ENCODE assay signal across 18 cellular contexts in genomic region chr10:110033724-110034235, GRCh38. TPM values are rescaled to one million over a fixed set of nuclear protein-coding genes. Genes with fewer than 3 reads are reported as not detected.
DNase-seq lines count a peak whose midpoint lies in the region; ATAC-seq and TF ChIP-seq lines count a peak whose summit lies in the region.
"Had no signal": no experiment of that assay in that cellular context is flagged by ENCODE, and none has a peak within 500 bp of the region (broad histone marks: within the 10 kb centered on the region; RNA-seq: fewer than 3 reads in every experiment).

No MANE protein-coding gene starts in this region.

- no peak for TF ChIP-seq CTCF in HEK293 (tag by site-specific recombination; IDR thresholded peaks at IDR 0.05)

- H3K4me3 ChIP-seq in HEK293 (ENCODE audit: low read depth, low read length): no peak overlapping the region
- H3K4me3 ChIP-seq: mucosa of descending colon, upper lobe of right lung had no signal

- CTCF ChIA-PET in HEK293 (lab: Yijun Ruan, JAX): interaction anchor here (0.5 kb wide), 1 partner anchor 19 kb away, joined by 3 read pairs; no protein-coding TSS in a partner anchor

- ATAC-seq in SK-N-SH treated with all-trans-retinoic acid at 6 μM for 48 hours: peak; percentile 28; the same call in 1 of the 3 replicates
- ATAC-seq: left colon; mucosa of descending colon; stimulated activated naive CD8-positive, alpha-beta T cell treated with anti-CD3 and anti-CD28 coated beads, Interleukin-15, amount 100 ng/mL, for 72 hours; upper lobe of right lung had no signal

- no peak overlapping the region for H3K27ac ChIP-seq in HEK293 (ENCODE audit: extremely low read depth, low read depth, low read length)
- H3K27ac ChIP-seq: upper lobe of right lung had no signal

- DNase-seq in foreskin melanocyte (peak; percentile 53), renal cortical epithelial cell (ENCODE audit: low read depth) (peak; percentile 41), NCI-H446 treated with DMSO at 0.1 percent for 48 hours (lab: John Stamatoyannopoulos, UW) (no peak), posterior vena cava (ENCODE audit: low spot score) (no peak)
- no peak for DNase-seq in stimulated activated CD8-positive, alpha-beta memory T cell treated with anti-CD3 and anti-CD28 coated beads, Interleukin-4, amount 100 ng/mL, for 48 hours
- DNase-seq: activated CD4-positive, alpha-beta T cell treated with anti-CD3 and anti-CD28 coated beads, Interleukin-2, amount 50 U/mL, for 48 hours; AML-193; aorta; foreskin fibroblast; GOT3; left colon; mucosa of descending colon; NCI-H526 treated with DMSO at 0.1 percent for 48 hours; stimulated activated CD4-positive, alpha-beta T cell treated with anti-CD3 and anti-CD28 coated beads, Interleukin-2, amount 100 ng/mL, for 24 hours; stimulated activated naive CD8-positive, alpha-beta T cell treated with anti-CD3 and anti-CD28 coated beads, Interleukin-15, amount 100 ng/mL, for 72 hours; upper lobe of right lung had no signal

- no peaks in the 10 kb centered on the region for H3K36me3 ChIP-seq in HEK293 (ENCODE audit: control insufficient read depth in 2 of 2, insufficient read depth in 1 of 2, low read length in 2 of 2)
- H3K36me3 ChIP-seq: upper lobe of right lung had no signal

- H3K4me1 ChIP-seq in HEK293 (ENCODE audit: control insufficient read depth, insufficient read depth, low read length): peaks cover 23% of the 10 kb centered on the region

- intact Hi-C loops in posterior vena cava (cut with DNase I): no loop called here

- H3K9me3 ChIP-seq in HEK293 (ENCODE audit: control insufficient read depth, insufficient read depth, low read depth, low read length): no peaks in the 10 kb centered on the region
- H3K9me3 ChIP-seq: mucosa of descending colon, upper lobe of right lung had no signal

- POLR2A ChIA-PET in HEK293 (lab: Yijun Ruan, JAX): no interaction called here

TF ChIP-seq in HEK293, 187 proteins besides CTCF, POLR2A, EP300 and RAD21:
- peak; percentile 36 for TF ChIP-seq PRDM6 (tag by site-specific recombination; IDR thresholded peaks at IDR 0.05)
- no peak for TF ChIP-seq ZBTB26 (tag by site-specific recombination; optimal IDR thresholded peaks at IDR 0.05)
- peak; percentile 80 for TF ChIP-seq ZBTB6 (tag by site-specific recombination; IDR thresholded peaks at IDR 0.05)

TF ChIP-seq in SK-N-SH treated with all-trans-retinoic acid at 6 μM for 48 hours, 23 proteins besides CTCF, POLR2A, EP300 and RAD21:
- TF ChIP-seq BACH2 (CRISPR knock-in tag; IDR thresholded peaks at IDR 0.05; ENCODE audit: borderline replicate concordance): no peak
- TF ChIP-seq ISL1 (CRISPR knock-in tag; IDR thresholded peaks at IDR 0.05): no peak
- TF ChIP-seq CSDC2 (CRISPR knock-in tag; IDR thresholded peaks at IDR 0.05): no peak

RNA-seq across cellular contexts. Expression of gene ADD3, which starts 26.0 kb away (rescaled TPM):
- total RNA-seq in renal cortical epithelial cell: 152 and 341 TPM in 2 replicates
- 100 to 1,000 TPM in 1 of 2 donors, 10 to 100 TPM in 1; 95.0 to 116 TPM for total RNA-seq in posterior vena cava

Comparison
In these comparisons a context has a peak if more than half of its experiments do, and no peak if none do; other contexts are left out.
1. DNase-seq: peak in foreskin melanocyte (single experiment) and renal cortical epithelial cell (single experiment); none in NCI-H446 treated with DMSO at 0.1 percent for 48 hours (single experiment), stimulated activated CD8-positive, alpha-beta memory T cell treated with anti-CD3 and anti-CD28 coated beads, Interleukin-4, amount 100 ng/mL, for 48 hours (single experiment) and posterior vena cava (single experiment).